7 cellular contexts compared by ENCODE assay signal in genomic region chr16:76318565-76318964, GRCh38. TPM values are rescaled to one million over a fixed set of nuclear protein-coding genes. Genes with fewer than 3 reads are reported as not detected.
"Had no signal": no experiment of that assay in that cellular context is flagged by ENCODE, and none has a peak within 500 bp of the region (broad histone marks: within the 10 kb centered on the region; RNA-seq: fewer than 3 reads in every experiment).

No MANE protein-coding gene starts in this region.

- DNase-seq: GM23248, GOT3, HCEC 1CT, KBM-7 had no signal

- H3K9ac ChIP-seq: GM23248 had no signal

- ATAC-seq: HepG2 had no signal

- H3K4me3 ChIP-seq: GM23248 had no signal

- FAIRE-seq: HepG2 had no signal

- H3K27ac ChIP-seq: GM23248, HL-60 had no signal

RNA-seq across cellular contexts. Expression of gene CNTNAP4, which starts 41.4 kb away (rescaled TPM):
- total RNA-seq: GM23248, HepG2 had no signal
- polyA plus RNA-seq: GM23248, HepG2, IgD-negative memory B cell had no signal
